ENCODE assay signal across 6 cellular contexts in genomic region chr18:49193252-49193651, GRCh38.
"Had no signal": no experiment of that assay in that cellular context is flagged by ENCODE, and none has a peak within 500 bp of the region (broad histone marks: within the 10 kb centered on the region; RNA-seq: fewer than 3 reads in every experiment).

No MANE protein-coding gene starts in this region.

- H3K4me3 ChIP-seq: GM12878 had no signal

- DNase-seq: GDM1, GF-D8 had no signal

- ATAC-seq: GM12878 had no signal

- FAIRE-seq: GM12878, GM12891, GM12892, GM19239 had no signal
